1 cellular context compared by ENCODE assay signal in the genomic region with DNA sequence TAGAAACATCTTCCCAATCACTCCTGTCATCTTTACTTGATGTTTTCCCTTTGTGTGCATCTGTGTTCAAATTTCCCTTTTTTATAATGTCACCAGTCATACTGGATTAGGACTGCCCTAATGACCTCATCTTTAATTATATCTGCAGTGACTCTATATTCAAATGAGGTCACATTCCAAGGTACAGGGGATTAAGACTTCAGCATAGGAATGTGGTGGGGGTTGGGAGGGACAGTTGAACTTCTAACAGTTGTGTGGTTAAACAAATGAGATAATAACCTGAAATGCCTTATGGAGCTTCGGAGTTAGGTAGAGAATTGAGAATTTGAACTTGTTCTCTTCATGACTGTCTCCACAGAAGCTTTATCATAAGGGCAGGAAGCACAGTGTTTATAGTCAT.
TF ChIP-seq lines count a peak whose summit lies in the region.

No MANE protein-coding gene starts in this region.

TF ChIP-seq in HEK293, 187 proteins besides CTCF, POLR2A, EP300 and RAD21 (continued from another document):
- TF ChIP-seq ZNF148 (tag by site-specific recombination; IDR thresholded peaks at IDR 0.05; ENCODE audit: borderline replicate concordance) (no peak), ZNF76 (tag by site-specific recombination; IDR thresholded peaks at IDR 0.05; ENCODE audit: borderline replicate concordance, low read depth) (no peak), ZEB2 (tag by site-specific recombination; IDR thresholded peaks at IDR 0.05) (peak; percentile 56), BCL11A (tag by site-specific recombination; IDR thresholded peaks at IDR 0.05; ENCODE audit: low read depth) (peak; percentile 61; the same call in 1 of the 2 replicates), ZNF558 (tag by site-specific recombination; IDR thresholded peaks at IDR 0.05) (0 out of 2 replicates have a peak, but pooled peaks have one; percentile 53), ZNF324 (tag by site-specific recombination; IDR thresholded peaks at IDR 0.05) (0 out of 2 replicates have a peak, but pooled peaks have one; percentile 44)
